8 cellular contexts compared by ENCODE assay signal in the genomic region with DNA sequence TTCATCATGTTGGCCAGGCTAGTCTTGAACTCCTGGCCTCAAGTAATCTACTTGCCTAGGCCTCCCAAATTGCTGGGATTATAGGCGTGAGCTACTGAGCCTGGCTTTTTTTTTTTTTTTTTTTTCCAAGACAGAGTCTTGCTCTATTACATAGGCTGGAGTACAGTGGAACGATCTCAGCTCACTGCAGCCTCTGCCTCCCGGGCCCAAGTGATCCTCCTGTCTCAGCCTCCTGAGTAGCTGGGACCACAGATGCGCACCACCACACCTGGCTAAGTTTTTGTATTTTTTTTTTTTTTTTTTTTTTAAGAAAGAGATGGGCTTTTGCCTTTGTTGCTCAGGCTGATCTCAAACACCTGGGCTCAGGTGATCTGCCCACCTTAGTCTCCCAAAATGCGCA. TPM values are rescaled to one million over a fixed set of nuclear protein-coding genes. Genes with fewer than 3 reads are reported as not detected.
"Had no signal": no experiment of that assay in that cellular context is flagged by ENCODE, and none has a peak within 500 bp of the region (broad histone marks: within the 10 kb centered on the region; RNA-seq: fewer than 3 reads in every experiment).

No MANE protein-coding gene starts in this region.

- DNase-seq: GDM1, GF-D8 had no signal

- FAIRE-seq: GM12878, GM12891, GM12892, GM18507, GM19239 had no signal

- ATAC-seq: GM12878 had no signal

- H3K4me3 ChIP-seq: GM12878 had no signal

RNA-seq across cellular contexts. Expression of a gene that starts 26.2 kb away (rescaled TPM):
- total RNA-seq: G401 had no signal
